ENCODE assay signal across 27 cellular contexts in the genomic region with DNA sequence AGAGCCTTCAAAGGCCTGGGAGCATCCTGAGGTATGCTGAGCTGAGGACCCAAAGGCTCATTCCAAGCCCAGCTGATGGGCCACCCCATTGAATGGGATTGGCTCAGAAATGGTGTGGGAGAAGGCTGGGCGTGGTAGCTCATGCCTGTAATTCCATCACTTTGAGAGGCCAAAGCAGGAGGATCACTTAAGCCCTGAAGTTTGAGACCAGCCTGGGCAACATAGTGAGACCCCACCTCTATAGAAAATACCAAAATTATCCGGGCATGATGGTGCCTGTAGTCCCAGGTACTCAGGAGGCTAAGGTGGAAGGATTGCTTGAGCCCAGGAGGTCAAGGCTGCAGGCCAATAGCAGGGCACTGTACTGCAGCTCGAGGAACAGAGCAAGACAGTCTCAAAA.
"Had no signal": no experiment of that assay in that cellular context is flagged by ENCODE, and none has a peak within 500 bp of the region (broad histone marks: within the 10 kb centered on the region; RNA-seq: fewer than 3 reads in every experiment).

No MANE protein-coding gene starts in this region.

- H3K36me3 Mint-ChIP-seq: stimulated activated memory B cell treated with anti-CD40 and anti-IgM and Interleukin-4, amounts not matched to agents 10 μg/mL and 1 μg/mL and 100 μg/mL, for 72 hours; stimulated activated naive B cell treated with anti-CD40 and anti-IgM and Interleukin-4, amounts not matched to agents 10 μg/mL and 1 μg/mL and 100 μg/mL, for 72 hours; type B pancreatic cell had no signal

- H3K36me3 ChIP-seq: stomach, suprapubic skin, thoracic aorta, thyroid gland, tibial artery, tibial nerve, transverse colon, upper lobe of left lung, upper lobe of right lung, uterus, vagina had no signal

- H3K27me3 ChIP-seq: stomach, suprapubic skin, testis, thyroid gland, tibial artery, tibial nerve, transverse colon, upper lobe of left lung, upper lobe of right lung, uterus, vagina had no signal

- H3K27me3 Mint-ChIP-seq: stimulated activated naive CD8-positive, alpha-beta T cell treated with anti-CD3 and anti-CD28 coated beads, Interleukin-15, Interleukin-2, amounts not matched to agents 100 ng/mL and 50 ng/mL, for 24 hours; type B pancreatic cell had no signal

- H3K27ac Mint-ChIP-seq: stimulated activated memory B cell treated with anti-CD40 and anti-IgM and Interleukin-4, amounts not matched to agents 10 μg/mL and 1 μg/mL and 100 μg/mL, for 72 hours; stimulated activated naive B cell treated with anti-CD40 and anti-IgM and Interleukin-4, amounts not matched to agents 10 μg/mL and 1 μg/mL and 100 μg/mL, for 72 hours; stimulated activated naive CD8-positive, alpha-beta T cell treated with anti-CD3 and anti-CD28 coated beads, Interleukin-15, amount 100 ng/mL, for 72 hours; stimulated activated naive CD8-positive, alpha-beta T cell treated with anti-CD3 and anti-CD28 coated beads, Interleukin-15, Interleukin-2, amounts not matched to agents 100 ng/mL and 50 ng/mL, for 24 hours; type B pancreatic cell had no signal

- H3K9me3 Mint-ChIP-seq: stimulated activated memory B cell treated with anti-CD40 and anti-IgM and Interleukin-4, amounts not matched to agents 10 μg/mL and 1 μg/mL and 100 μg/mL, for 72 hours; stimulated activated naive CD8-positive, alpha-beta T cell treated with anti-CD3 and anti-CD28 coated beads, Interleukin-15, amount 100 ng/mL, for 72 hours; stimulated activated naive CD8-positive, alpha-beta T cell treated with anti-CD3 and anti-CD28 coated beads, Interleukin-15, Interleukin-2, amounts not matched to agents 100 ng/mL and 50 ng/mL, for 24 hours; type B pancreatic cell had no signal

- H3K27ac ChIP-seq: stomach, suprapubic skin, testis, thoracic aorta, thyroid gland, tibial artery, tibial nerve, transverse colon, upper lobe of left lung, upper lobe of right lung, uterus, vagina had no signal

- H3K4me1 ChIP-seq: suprapubic skin, testis, upper lobe of left lung, uterus had no signal

- ATAC-seq: stimulated activated memory B cell treated with anti-CD40 and anti-IgM and Interleukin-4, amounts not matched to agents 10 μg/mL and 1 μg/mL and 100 μg/mL, for 72 hours; stimulated activated naive B cell treated with anti-CD40 and anti-IgM and Interleukin-4, amounts not matched to agents 10 μg/mL and 1 μg/mL and 100 μg/mL, for 72 hours; stimulated activated naive CD8-positive, alpha-beta T cell treated with anti-CD3 and anti-CD28 coated beads, Interleukin-15, amount 100 ng/mL, for 72 hours; stimulated activated naive CD8-positive, alpha-beta T cell treated with anti-CD3 and anti-CD28 coated beads, Interleukin-15, Interleukin-2, amounts not matched to agents 100 U/mL and 50 U/mL, for 24 hours; upper lobe of right lung had no signal

- H3K4me1 Mint-ChIP-seq: stimulated activated memory B cell treated with anti-CD40 and anti-IgM and Interleukin-4, amounts not matched to agents 10 μg/mL and 1 μg/mL and 100 μg/mL, for 72 hours; stimulated activated naive B cell treated with anti-CD40 and anti-IgM and Interleukin-4, amounts not matched to agents 10 μg/mL and 1 μg/mL and 100 μg/mL, for 72 hours; stimulated activated naive CD8-positive, alpha-beta T cell treated with anti-CD3 and anti-CD28 coated beads, Interleukin-15, amount 100 ng/mL, for 72 hours had no signal

- H3K4me3 ChIP-seq: stomach, suprapubic skin, testis, thoracic aorta, thyroid gland, tibial artery, tibial nerve, transverse colon, upper lobe of left lung, upper lobe of right lung, uterus, vagina had no signal

- DNase-seq: stimulated activated CD4-positive, alpha-beta T cell treated with anti-CD3 and anti-CD28 coated beads, Interleukin-2, amount 100 ng/mL, for 48 hours; stimulated activated CD4-positive, alpha-beta T cell treated with anti-CD3 and anti-CD28 coated beads, Interleukin-4, amount 100 ng/mL, for 1 hour; stimulated activated CD4-positive, alpha-beta T cell treated with anti-CD3 and anti-CD28 coated beads, Interleukin-4, amount 100 ng/mL, for 24 hours; stimulated activated CD4-positive, alpha-beta T cell treated with anti-CD3 and anti-CD28 coated beads, Interleukin-4, amount 100 ng/mL, for 4 hours; stimulated activated CD8-positive, alpha-beta memory T cell treated with anti-CD3 and anti-CD28 coated beads, Interleukin-4, amount 100 ng/mL, for 48 hours; stimulated activated naive B cell treated with anti-CD40 and anti-IgM and Interleukin-4, amounts not matched to agents 10 μg/mL and 1 μg/mL and 100 μg/mL, for 72 hours; stimulated activated naive CD4-positive, alpha-beta T cell; stimulated activated naive CD4-positive, alpha-beta T cell treated with Interleukin-2 at 50 U/mL for 16 hours; stimulated activated naive CD8-positive, alpha-beta T cell treated with anti-CD3 and anti-CD28 coated beads, Interleukin-15, amount 100 ng/mL, for 72 hours; stimulated activated naive CD8-positive, alpha-beta T cell treated with anti-CD3 and anti-CD28 coated beads, Interleukin-15, Interleukin-2, amounts not matched to agents 100 U/mL and 50 U/mL, for 24 hours; stomach; substantia nigra; testis; thyroid gland; tibial artery; transverse colon; trophoblast cell; upper lobe of left lung; upper lobe of right lung; uterus had no signal

- H3K9me3 ChIP-seq: stomach, suprapubic skin, testis, thoracic aorta, thyroid gland, tibial artery, tibial nerve, transverse colon, upper lobe of left lung, upper lobe of right lung, uterus, vagina had no signal

- H3K4me3 Mint-ChIP-seq: stimulated activated memory B cell treated with anti-CD40 and anti-IgM and Interleukin-4, amounts not matched to agents 10 μg/mL and 1 μg/mL and 100 μg/mL, for 72 hours; stimulated activated naive B cell treated with anti-CD40 and anti-IgM and Interleukin-4, amounts not matched to agents 10 μg/mL and 1 μg/mL and 100 μg/mL, for 72 hours; stimulated activated naive CD8-positive, alpha-beta T cell treated with anti-CD3 and anti-CD28 coated beads, Interleukin-15, amount 100 ng/mL, for 72 hours; stimulated activated naive CD8-positive, alpha-beta T cell treated with anti-CD3 and anti-CD28 coated beads, Interleukin-15, Interleukin-2, amounts not matched to agents 100 ng/mL and 50 ng/mL, for 24 hours; type B pancreatic cell had no signal
